ENCODE assay signal across 26 cellular contexts in the genomic region with DNA sequence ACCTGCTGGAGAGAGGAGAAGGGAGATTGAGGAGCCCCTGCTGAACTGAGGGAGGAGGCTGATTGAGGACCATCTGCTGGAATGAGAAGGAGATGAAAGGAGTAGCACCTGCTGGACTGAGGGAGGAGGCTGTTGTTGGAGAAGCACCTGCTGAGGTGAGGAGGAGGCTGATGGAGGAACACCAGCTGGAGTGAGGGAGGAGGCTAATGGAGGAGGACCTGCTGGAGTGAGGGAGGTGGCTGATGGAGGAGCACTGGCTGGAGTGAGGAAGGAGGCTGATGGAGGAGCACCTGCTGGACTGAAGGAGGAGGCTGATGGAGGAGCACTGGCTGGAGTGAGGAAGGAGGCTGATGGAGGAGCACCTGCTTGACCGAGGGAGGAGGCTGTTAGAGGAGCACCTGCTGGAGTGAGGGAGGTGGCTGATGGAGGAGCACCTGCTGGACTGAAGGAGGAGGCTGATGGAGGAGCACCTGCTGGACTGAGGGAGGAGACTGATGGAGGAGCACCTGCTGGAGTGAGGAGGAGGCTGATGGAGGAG.
"Had no signal": no experiment of that assay in that cellular context is flagged by ENCODE, and none has a peak within 500 bp of the region (broad histone marks: within the 10 kb centered on the region; RNA-seq: fewer than 3 reads in every experiment).

No MANE protein-coding gene starts in this region.

- DNase-seq: colonic mucosa; effector CD8-positive, alpha-beta T cell; endodermal cell; gastrocnemius medialis; heart left ventricle; left cardiac atrium; left lung; mesendoderm; midbrain; naive thymus-derived CD8-positive, alpha-beta T cell; nephron progenitor cell; sigmoid colon; stimulated activated CD4-positive, alpha-beta T cell treated with anti-CD3 and anti-CD28 coated beads, Interleukin-4, amount 100 ng/mL, for 4 hours; stimulated activated naive CD8-positive, alpha-beta T cell treated with anti-CD3 and anti-CD28 coated beads, Interleukin-15, Interleukin-2, amounts not matched to agents 100 U/mL and 50 U/mL, for 24 hours; upper lobe of left lung had no signal

- ATAC-seq: gastrocnemius medialis; heart left ventricle; left cardiac atrium; left lung; naive thymus-derived CD8-positive, alpha-beta T cell; stimulated activated memory B cell treated with anti-CD40 and anti-IgM and Interleukin-4, amounts not matched to agents 10 μg/mL and 1 μg/mL and 100 μg/mL, for 72 hours; stimulated activated naive CD8-positive, alpha-beta T cell treated with anti-CD3 and anti-CD28 coated beads, Interleukin-15, Interleukin-2, amounts not matched to agents 100 U/mL and 50 U/mL, for 24 hours had no signal

- H3K9ac ChIP-seq: parathyroid adenoma had no signal

- H3K36me3 ChIP-seq: colonic mucosa, gastrocnemius medialis, heart left ventricle, left lung, neutrophil, prostate gland, right atrium auricular region, sigmoid colon, thoracic aorta, tibial nerve, upper lobe of left lung had no signal

- H3K4me2 ChIP-seq: hepatocyte had no signal

- H3K27ac ChIP-seq: colonic mucosa, gastrocnemius medialis, heart left ventricle, hepatocyte, left lung, neutrophil, parathyroid adenoma, prostate gland, right atrium auricular region, sigmoid colon, thoracic aorta, tibial nerve, upper lobe of left lung had no signal

- H3K4me1 Mint-ChIP-seq: central memory CD8-positive, alpha-beta T cell; endodermal cell; stimulated activated memory B cell treated with anti-CD40 and anti-IgM and Interleukin-4, amounts not matched to agents 10 μg/mL and 1 μg/mL and 100 μg/mL, for 72 hours had no signal

- H2AFZ ChIP-seq: hepatocyte, parathyroid adenoma had no signal

- H3K79me2 ChIP-seq: hepatocyte, parathyroid adenoma had no signal

- H3K27me3 ChIP-seq: colonic mucosa, gastrocnemius medialis, heart left ventricle, hepatocyte, left lung, neutrophil, right atrium auricular region, sigmoid colon, tibial nerve, upper lobe of left lung had no signal

- H3K4me3 Mint-ChIP-seq: central memory CD8-positive, alpha-beta T cell; dendritic cell treated with granulocyte-macrophage colony-stimulating factor and Interleukin-4, amounts not matched to agents 40 ng/mL and 50 ng/mL, for 4 days; endodermal cell; naive thymus-derived CD8-positive, alpha-beta T cell; nephron progenitor cell; stimulated activated memory B cell treated with anti-CD40 and anti-IgM and Interleukin-4, amounts not matched to agents 10 μg/mL and 1 μg/mL and 100 μg/mL, for 72 hours had no signal

- FAIRE-seq: urothelium cell line had no signal

- H3K9me3 ChIP-seq: colonic mucosa, gastrocnemius medialis, heart left ventricle, left lung, neutrophil, prostate gland, right atrium auricular region, sigmoid colon, thoracic aorta, tibial nerve, upper lobe of left lung had no signal

- H3K4me3 ChIP-seq: colonic mucosa, gastrocnemius medialis, heart left ventricle, hepatocyte, left lung, prostate gland, right atrium auricular region, sigmoid colon, thoracic aorta, tibial nerve, upper lobe of left lung had no signal

- H3K36me3 Mint-ChIP-seq: stimulated activated memory B cell treated with anti-CD40 and anti-IgM and Interleukin-4, amounts not matched to agents 10 μg/mL and 1 μg/mL and 100 μg/mL, for 72 hours had no signal

- H3K9me3 Mint-ChIP-seq: dendritic cell treated with granulocyte-macrophage colony-stimulating factor and Interleukin-4, amounts not matched to agents 40 ng/mL and 50 ng/mL, for 4 days; endodermal cell had no signal

- H3K4me1 ChIP-seq: colonic mucosa, heart left ventricle, left lung, prostate gland, right atrium auricular region, upper lobe of left lung had no signal

- H3K27ac Mint-ChIP-seq: dendritic cell treated with granulocyte-macrophage colony-stimulating factor and Interleukin-4, amounts not matched to agents 40 ng/mL and 50 ng/mL, for 4 days; endodermal cell; nephron progenitor cell; stimulated activated memory B cell treated with anti-CD40 and anti-IgM and Interleukin-4, amounts not matched to agents 10 μg/mL and 1 μg/mL and 100 μg/mL, for 72 hours had no signal
